ENCODE assay signal across 8 cellular contexts in the genomic region with DNA sequence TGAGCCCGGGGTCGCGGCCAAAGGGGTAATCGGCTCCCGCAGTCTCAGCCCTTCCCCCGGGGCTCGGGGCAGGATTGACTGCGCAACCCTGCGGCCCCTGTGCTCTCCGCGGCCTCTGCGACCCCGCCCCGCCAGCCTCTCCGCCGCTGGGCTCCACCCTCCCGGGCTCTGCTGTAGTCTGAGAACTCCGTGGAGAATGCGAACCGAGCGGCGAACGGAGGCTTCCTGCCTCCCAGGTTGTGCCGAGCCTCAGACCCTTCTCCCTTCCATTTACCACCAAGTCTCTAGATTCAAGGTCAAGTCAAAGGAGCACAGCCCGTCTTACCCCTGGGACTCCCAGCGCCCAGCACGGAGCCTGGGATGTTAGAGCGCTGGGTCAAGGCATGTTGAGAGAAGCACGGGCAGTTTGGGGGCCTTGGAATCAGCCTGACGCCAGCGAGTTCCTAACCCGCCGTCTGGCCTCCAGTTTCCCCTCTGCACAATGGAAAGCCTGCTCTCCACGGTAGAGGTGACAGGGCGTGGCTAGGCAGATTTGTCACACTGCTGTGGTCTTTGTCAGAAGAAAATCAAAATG. TPM values are rescaled to one million over a fixed set of nuclear protein-coding genes. Genes with fewer than 3 reads are reported as not detected.
DNase-seq lines count a peak whose midpoint lies in the region; ATAC-seq, FAIRE-seq and TF ChIP-seq lines count a peak whose summit lies in the region.

No MANE protein-coding gene starts in this region.

- TF ChIP-seq CTCF in RWPE2 (IDR thresholded peaks at IDR 0.05; ENCODE audit: poor library complexity, severe bottlenecking): no peak
- TF ChIP-seq CTCF in GM12878 (IDR thresholded peaks at IDR 0.05 in 2 of 3, conservative IDR thresholded peaks at IDR 0.05 in 1 of 3; ENCODE audit: control insufficient read depth in 2 of 3, extremely low read depth in 1 of 3, insufficient read depth in 1 of 3, low read depth in 3 of 3, low read length in 3 of 3): no peak

- peak; percentile 23 for ATAC-seq in RWPE2 (ENCODE audit: low read depth)
- ATAC-seq in GM12878: peak; percentile 53
- no peak for ATAC-seq in HG03175 (IDR thresholded peaks at IDR 0.05; ENCODE audit: unreplicated experiment)
- ATAC-seq in GM18858 (IDR thresholded peaks at IDR 0.05; ENCODE audit: unreplicated experiment): no peak

- in situ Hi-C loops in GM12878 (cut with MboI): no loop called here

- POLR2A ChIA-PET in GM12878 (lab: Charles Lee): interaction anchor here (0.6 to 1.3 kb wide), 2 partner anchors 70 to 770 kb away, joined by 3 to 4 read pairs; no protein-coding TSS in a partner anchor

- H3K4me3 ChIP-seq in GM08714 (ENCODE audit: low read length) (peak overlapping the region; percentile 43; the same call in 1 of the 2 replicates), RWPE2 (ENCODE audit: severe bottlenecking) (peak overlapping the region; percentile 56), GM12878 (peak overlapping the region; percentile 46; the same call in 1 of the 2 replicates), iPS-20b (ENCODE audit: low read length) (peak overlapping the region; percentile 79), skeletal muscle satellite cell (ENCODE audit: low read length) (peak overlapping the region; percentile 81)

- H3K27me3 ChIP-seq in RWPE2 (ENCODE audit: insufficient read depth, poor library complexity, severe bottlenecking) (no peaks in the 10 kb centered on the region), GM12878 (replicated peaks in 1 of 2; ENCODE audit: control insufficient read depth in 2 of 2, insufficient read depth in 2 of 2, low read length in 1 of 2) (peaks cover 3 to 14% of the 10 kb centered on the region in 2 experiments), iPS-20b (ENCODE audit: insufficient read depth, low read length) (peaks cover 38% of the 10 kb centered on the region), skeletal muscle satellite cell (ENCODE audit: control insufficient read depth, insufficient read depth, low read length) (no peaks in the 10 kb centered on the region)

- no peaks in the 10 kb centered on the region for H3K79me2 ChIP-seq in GM12878 (ENCODE audit: control insufficient read depth, insufficient read depth, low read length)

- peak overlapping the region; percentile 58 for H3K4me2 ChIP-seq in GM12878 (ENCODE audit: control insufficient read depth, insufficient read depth)
- peak overlapping the region; percentile 98 for H3K4me2 ChIP-seq in skeletal muscle satellite cell (ENCODE audit: low read length)

- TF ChIP-seq EP300 in GM12878 (IDR thresholded peaks at IDR 0.05; ENCODE audit: borderline replicate concordance in 1 of 2, control insufficient read depth in 1 of 2, low read depth in 2 of 2, low read length in 2 of 2): no peak

- RAD21 ChIA-PET in GM12878 (lab: Charles Lee; ENCODE audit: unreplicated experiment): interaction anchor here (0.6 to 1.3 kb wide), 2 partner anchors 30 to 69 kb away, joined by 3 to 5 read pairs; no protein-coding TSS in a partner anchor

- intact Hi-C loops in GM12878 (cut with micrococcal nuclease; ENCODE audit: unreplicated experiment): loop anchor here (5.0 kb wide), 1 partner anchor 127 kb away; no protein-coding TSS in a partner anchor

- CTCF ChIA-PET in GM12878 (lab: Yijun Ruan, JAX): interaction anchor here (0.5 to 5.1 kb wide), 2 partner anchors 69 to 71 kb away, joined by 3 to 143 read pairs; no protein-coding TSS in a partner anchor

- TF ChIP-seq POLR2A in GM12878 (IDR thresholded peaks at IDR 0.05; ENCODE audit: low read depth, low read length): no peak

- peaks cover 44% of the 10 kb centered on the region for H3K4me1 ChIP-seq in RWPE2 (ENCODE audit: insufficient read depth, poor library complexity, severe bottlenecking)
- H3K4me1 ChIP-seq in GM12878 (ENCODE audit: control insufficient read depth, insufficient read depth, low read length): peaks cover 28% of the 10 kb centered on the region
- H3K4me1 ChIP-seq in iPS-20b (ENCODE audit: insufficient read depth, low read length): peaks cover 19% of the 10 kb centered on the region
- H3K4me1 ChIP-seq in skeletal muscle satellite cell (ENCODE audit: control insufficient read depth, insufficient read depth, low read length): peaks cover 37% of the 10 kb centered on the region

- H3K9me3 ChIP-seq in RWPE2 (ENCODE audit: severe bottlenecking): no peaks in the 10 kb centered on the region
- H3K9me3 ChIP-seq in GM12878 (replicated peaks; ENCODE audit: control insufficient read depth, insufficient read depth, low read length): no peaks in the 10 kb centered on the region
- no peaks in the 10 kb centered on the region for H3K9me3 ChIP-seq in iPS-20b (ENCODE audit: insufficient read depth, low read depth, low read length)
- H3K9me3 ChIP-seq in skeletal muscle satellite cell (replicated peaks; ENCODE audit: low read length): no peaks in the 10 kb centered on the region

- peaks cover 4% of the 10 kb centered on the region; the same call in 1 of the 2 replicates for H3K36me3 ChIP-seq in RWPE2 (ENCODE audit: low read depth)
- H3K36me3 ChIP-seq in GM12878 (ENCODE audit: control insufficient read depth in 2 of 2, insufficient read depth in 2 of 2, low read length in 1 of 2): no peaks in the 10 kb centered on the region
- H3K36me3 ChIP-seq in iPS-20b (ENCODE audit: insufficient read depth, low read depth, low read length): no peaks in the 10 kb centered on the region
- H3K36me3 ChIP-seq in skeletal muscle satellite cell (ENCODE audit: insufficient read depth, low read length): peaks cover 6% of the 10 kb centered on the region

- no peak overlapping the region for H2AFZ ChIP-seq in GM12878 (ENCODE audit: control insufficient read depth, low read depth, low read length)

- no TSS peak for BruUV-seq in GM12878 (replicated peaks; lab: Mats Ljungman, UMichigan)

- no peak for FAIRE-seq in GM12878 (lab: Jason Lieb, UNC)

- H4K20me1 ChIP-seq in GM12878 (ENCODE audit: control insufficient read depth, insufficient read depth): no peaks in the 10 kb centered on the region

- H3K27ac ChIP-seq in RWPE2 (ENCODE audit: poor library complexity, severe bottlenecking) (peak overlapping the region; percentile 81), GM12878 (ENCODE audit: control insufficient read depth, insufficient read depth) (no peak overlapping the region), iPS-20b (ENCODE audit: low read length) (no peak overlapping the region)

- no peak for TF ChIP-seq RAD21 in GM12878 (IDR thresholded peaks at IDR 0.05; ENCODE audit: insufficient read depth, low read depth, low read length)

- no peak overlapping the region; the same call in 1 of the 2 replicates for H3K9ac ChIP-seq in GM12878 (ENCODE audit: control insufficient read depth, insufficient read depth, low read length)
- H3K9ac ChIP-seq in iPS-20b (ENCODE audit: low read depth, low read length): peak overlapping the region; percentile 56; the same call in 1 of the 2 replicates
- H3K9ac ChIP-seq in skeletal muscle satellite cell (ENCODE audit: low read depth, low read length): peak overlapping the region; percentile 84

- under 1% methylated on average over 23 of the region's 35 CpGs for WGBS in GM12878 (ENCODE audit: insufficient coverage, insufficient replicate concordance, low lambda C conversion rate, missing lambda C conversion rate)

- SMC1A ChIA-PET in GM12878 (lab: Charles Lee; ENCODE audit: uncharacterized antibody, unreplicated experiment): interaction anchor here (1.0 to 4.4 kb wide), 4 partner anchors 9 to 124 kb away, joined by 3 to 30 read pairs (median 16); no protein-coding TSS in a partner anchor

- DNase-seq in RWPE2 (ENCODE audit: low spot score): no peak
- DNase-seq in GM12878 (ENCODE audit: low read depth, low spot score): no peak
- DNase-seq in NCI-H345 treated with DMSO at 0.1 percent for 48 hours (lab: John Stamatoyannopoulos, UW; ENCODE audit: unreplicated experiment): no peak

TF ChIP-seq in GM12878, 131 proteins besides CTCF, POLR2A, EP300 and RAD21:
- TF ChIP-seq HDAC2 (IDR thresholded peaks at IDR 0.05) (no peak), NR2F1 (conservative IDR thresholded peaks at IDR 0.05) (0 out of 2 replicates have a peak, but pooled peaks have one; percentile 22), FOXK2 (IDR thresholded peaks at IDR 0.05) (no peak), FOXM1 (IDR thresholded peaks at IDR 0.05; ENCODE audit: low read depth, low read length) (no peak), NFXL1 (IDR thresholded peaks at IDR 0.05; ENCODE audit: borderline replicate concordance) (no peak)
TF ChIP-seq in GM12878: peak in this region for 1.

RNA-seq across cellular contexts. Expression of a gene that starts 3.0 kb away (rescaled TPM):
- total RNA-seq in GM12878 (2013; cell fraction: nucleolus; rRNA removed): 50.4 and 52.6 TPM in 2 replicates
- total RNA-seq in GM12878 (2014; rRNA removed) (4.6 and 5.5 TPM in 2 replicates), GM12878 (2014; rRNA removed; fragmentation: Illumina TruSeq; extraction: Trizol) (5.5 and 5.7 TPM in 2 replicates), GM12878 (2021) (7.1 and 7.6 TPM in 2 replicates)
- 0.76 TPM for polyA plus RNA-seq in GM12878 (2011; ENCODE audit: low read depth)
- polyA plus RNA-seq in GM12878 (2011; rRNA removed) (2.5 and 3.0 TPM in 2 replicates), GM12878 (2014; fragmentation: Illumina TruSeq; extraction: Trizol) (8.4 and 10.0 TPM in 2 replicates), GM12878 (2014; fragmentation: Nextera tagmentation; extraction: Ambion mirVana) (1 to 10 TPM; 2.3 to 2.6 TPM), GM12878 (2014; rRNA removed) (5.5 and 6.3 TPM in 2 replicates), GM12878 (2016; fragmentation: Nextera tagmentation; extraction: Ambion mirVana) (1 to 10 TPM; 2.0 to 2.5 TPM)
- polyA plus RNA-seq in GM12878 (2011; cell fraction: cytosol; rRNA removed): 1.9 and 2.3 TPM in 2 replicates
- polyA plus RNA-seq in GM12878 (2011; cell fraction: nucleus; rRNA removed): 3.5 and 3.7 TPM in 2 replicates
- 1.2 and 1.6 TPM in 2 replicates for polyA plus RNA-seq in GM12878 (2012)
- 6.0 and 9.1 TPM in 2 replicates for polyA minus RNA-seq in GM12878 (2011; rRNA and poly(A)+ RNA removed)
- polyA minus RNA-seq in GM12878 (2011; cell fraction: cytosol; rRNA and poly(A)+ RNA removed): 2.7 and 5.5 TPM in 2 replicates
- 1.3 and 3.3 TPM in 2 replicates for polyA minus RNA-seq in GM12878 (2011; cell fraction: nucleus; rRNA and poly(A)+ RNA removed)
- 205 and 257 TPM in 2 replicates for total RNA-seq in skeletal muscle satellite cell (2012; rRNA removed)

Comparison
In these comparisons a context has a peak if more than half of its experiments do, and no peak if none do; other contexts are left out.
1. ATAC-seq: peak in RWPE2 (single experiment) and GM12878 (single experiment); none in HG03175 (single experiment) and GM18858 (single experiment).
2. Peak in every context shown above with its lines, with median percentiles within 50 percentile points of each other: H3K4me3 ChIP-seq.